ENCODE assay signal across 8 cellular contexts in genomic region chr4:76148142-76148849, GRCh38. TPM values are rescaled to one million over a fixed set of nuclear protein-coding genes. Genes with fewer than 3 reads are reported as not detected.
DNase-seq lines count a peak whose midpoint lies in the region; ATAC-seq and TF ChIP-seq lines count a peak whose summit lies in the region.

A gene with protein sequence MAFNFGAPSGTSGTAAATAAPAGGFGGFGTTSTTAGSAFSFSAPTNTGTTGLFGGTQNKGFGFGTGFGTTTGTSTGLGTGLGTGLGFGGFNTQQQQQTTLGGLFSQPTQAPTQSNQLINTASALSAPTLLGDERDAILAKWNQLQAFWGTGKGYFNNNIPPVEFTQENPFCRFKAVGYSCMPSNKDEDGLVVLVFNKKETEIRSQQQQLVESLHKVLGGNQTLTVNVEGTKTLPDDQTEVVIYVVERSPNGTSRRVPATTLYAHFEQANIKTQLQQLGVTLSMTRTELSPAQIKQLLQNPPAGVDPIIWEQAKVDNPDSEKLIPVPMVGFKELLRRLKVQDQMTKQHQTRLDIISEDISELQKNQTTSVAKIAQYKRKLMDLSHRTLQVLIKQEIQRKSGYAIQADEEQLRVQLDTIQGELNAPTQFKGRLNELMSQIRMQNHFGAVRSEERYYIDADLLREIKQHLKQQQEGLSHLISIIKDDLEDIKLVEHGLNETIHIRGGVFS (minus strand): TSS chr4:76148397. CDS start chr4:76148374, 23 bp downstream.

- peak; percentile 96 for ATAC-seq in GM23338
- ATAC-seq in naive B cell (ENCODE audit: low read depth in 2 of 2), result peak; percentile 97 to 98
- ATAC-seq in stimulated activated memory B cell treated with anti-CD40 and anti-IgM and Interleukin-4, amounts not matched to agents 10 μg/mL and 1 μg/mL and 100 μg/mL, for 72 hours, result peak; percentile 100

- H3K9me2 ChIP-seq in DOHH2 (replicated peaks; ENCODE audit: control insufficient read depth, low read length), result no peaks in the 10 kb centered on the region
- H3K9me2 ChIP-seq in GM23338 (ENCODE audit: insufficient read depth), result no peaks in the 10 kb centered on the region

- H3K27ac Mint-ChIP-seq in GM23338, result peak within 1 kb of the TSS; percentile 98
- peak within 1 kb of the TSS; percentile 93 to 99 (median 96) for H3K27ac Mint-ChIP-seq in naive B cell
- peak within 1 kb of the TSS; percentile 89 for H3K27ac Mint-ChIP-seq in stimulated activated memory B cell treated with anti-CD40 and anti-IgM and Interleukin-4, amounts not matched to agents 10 μg/mL and 1 μg/mL and 100 μg/mL, for 72 hours

- H3K36me3 Mint-ChIP-seq in GM23338 (ENCODE audit: low read depth), result peaks cover 15% of the 10 kb centered on the region
- H3K36me3 Mint-ChIP-seq in naive B cell, result no peaks in the 10 kb centered on the region
- H3K36me3 Mint-ChIP-seq in stimulated activated memory B cell treated with anti-CD40 and anti-IgM and Interleukin-4, amounts not matched to agents 10 μg/mL and 1 μg/mL and 100 μg/mL, for 72 hours, result peaks cover 13% of the 10 kb centered on the region

- H3K4me1 Mint-ChIP-seq in GM23338 (peaks cover 25% of the 10 kb centered on the region), naive B cell (peaks cover 6 to 41% (median 20%) of the 10 kb centered on the region in 3 donors)
- peaks cover 19% of the 10 kb centered on the region for H3K4me1 Mint-ChIP-seq in stimulated activated memory B cell treated with anti-CD40 and anti-IgM and Interleukin-4, amounts not matched to agents 10 μg/mL and 1 μg/mL and 100 μg/mL, for 72 hours

- H3K4me1 ChIP-seq in DOHH2 (ENCODE audit: control insufficient read depth, low read length), result peaks cover 21% of the 10 kb centered on the region
- H3K4me1 ChIP-seq in GM23338 (ENCODE audit: insufficient read depth), result peaks cover 20% of the 10 kb centered on the region; the same call in 1 of the 2 replicates

- H3K4me2 ChIP-seq in DOHH2 (ENCODE audit: low read length) (peak within 1 kb of the TSS; percentile 87), GM23338 (peak within 1 kb of the TSS; percentile 96)

- H3K4me3 ChIP-seq in DOHH2 (ENCODE audit: low read length) (peak within 1 kb of the TSS; percentile 90), GM23338 (peak within 1 kb of the TSS; percentile 92)

- H3K9me3 ChIP-seq in DOHH2 (ENCODE audit: control insufficient read depth, insufficient read depth, low read length), result no peaks in the 10 kb centered on the region

- H3K4me3 Mint-ChIP-seq in GM23338 (peak within 1 kb of the TSS; percentile 99), naive B cell (peak within 1 kb of the TSS; percentile 91 to 100 (median 99))
- H3K4me3 Mint-ChIP-seq in stimulated activated memory B cell treated with anti-CD40 and anti-IgM and Interleukin-4, amounts not matched to agents 10 μg/mL and 1 μg/mL and 100 μg/mL, for 72 hours, result peak within 1 kb of the TSS; percentile 92

- H3K27me3 ChIP-seq in DOHH2 (ENCODE audit: control insufficient read depth, low read length), result no peaks in the 10 kb centered on the region
- H3K27me3 ChIP-seq in GM23338 (ENCODE audit: insufficient read depth), result no peaks in the 10 kb centered on the region

- peaks cover 23% of the 10 kb centered on the region for H3K36me3 ChIP-seq in DOHH2 (ENCODE audit: control insufficient read depth, low read length)
- peaks cover 9% of the 10 kb centered on the region; the same call in 1 of the 2 replicates for H3K36me3 ChIP-seq in GM23338 (ENCODE audit: insufficient read depth)

- DNase-seq in GM23338 (ENCODE audit: low spot score), result peak; percentile 98
- DNase-seq in LHCN-M2 (ENCODE audit: low read depth), result peak; percentile 91
- DNase-seq in RPMI8226, result peak; percentile 93
- DNase-seq in activated T-helper 1 cell treated with anti-CD3 and anti-CD28 coated beads, Interleukin-2, amount 50 U/mL, for 16 hours (ENCODE audit: low read depth in 1 of 2, low spot score in 1 of 2), result peak; percentile 90
- DNase-seq in fibroblast of gingiva (ENCODE audit: low read depth), result peak; percentile 93
- DNase-seq in naive B cell, result peak; percentile 90

- TF ChIP-seq CTCF in DOHH2 (IDR thresholded peaks at IDR 0.05; ENCODE audit: low read depth, low read length, poor library complexity, severe bottlenecking), result no peak
- no peak; a peak in 1 of 4 replicates for TF ChIP-seq CTCF in GM23338 (conservative IDR thresholded peaks at IDR 0.05; ENCODE audit: low read depth in 2 of 2)

- H3K9me3 Mint-ChIP-seq in GM23338, result no peaks in the 10 kb centered on the region
- H3K9me3 Mint-ChIP-seq in naive B cell, result no peaks in the 10 kb centered on the region
- no peaks in the 10 kb centered on the region for H3K9me3 Mint-ChIP-seq in stimulated activated memory B cell treated with anti-CD40 and anti-IgM and Interleukin-4, amounts not matched to agents 10 μg/mL and 1 μg/mL and 100 μg/mL, for 72 hours

- H3F3A ChIP-seq in DOHH2 (ENCODE audit: control insufficient read depth, insufficient read depth), result no peaks in the 10 kb centered on the region; the same call in 1 of the 2 replicates
- H3F3A ChIP-seq in GM23338 (replicated peaks; ENCODE audit: low read depth), result no peaks in the 10 kb centered on the region

- H4K20me1 ChIP-seq in DOHH2 (ENCODE audit: control insufficient read depth, insufficient read depth, low read depth, low read length) (peaks cover 13% of the 10 kb centered on the region; the same call in 1 of the 2 replicates), GM23338 (replicated peaks; ENCODE audit: insufficient read depth) (peaks cover 14% of the 10 kb centered on the region; the same call in 1 of the 2 replicates)

- H3K79me2 ChIP-seq in DOHH2 (ENCODE audit: control insufficient read depth, low read length), result peaks cover 61% of the 10 kb centered on the region
- peaks cover 53% of the 10 kb centered on the region for H3K79me2 ChIP-seq in GM23338 (replicated peaks; ENCODE audit: insufficient read depth)

- H3K27me3 Mint-ChIP-seq in GM23338 (ENCODE audit: insufficient read depth, low read depth, poor library complexity) (peaks cover 4% of the 10 kb centered on the region), naive B cell (no peaks in the 10 kb centered on the region)
- no peaks in the 10 kb centered on the region for H3K27me3 Mint-ChIP-seq in stimulated activated memory B cell treated with anti-CD40 and anti-IgM and Interleukin-4, amounts not matched to agents 10 μg/mL and 1 μg/mL and 100 μg/mL, for 72 hours

- H3K27ac ChIP-seq in DOHH2 (ENCODE audit: low read depth, low read length) (peak within 1 kb of the TSS; percentile 33), GM23338 (ENCODE audit: low read depth) (peak within 1 kb of the TSS; percentile 98)

- H2AFZ ChIP-seq in GM23338, result peak within 1 kb of the TSS; percentile 86

TF ChIP-seq in GM23338, 12 proteins besides CTCF, POLR2A, EP300 and RAD21:
- no peak for TF ChIP-seq ZNF331 (CRISPR knock-in tag; IDR thresholded peaks at IDR 0.05; ENCODE audit: low read depth)
- TF ChIP-seq ZNF114 (CRISPR knock-in tag; IDR thresholded peaks at IDR 0.05), result 0 out of 2 replicates have a peak, but pooled peaks have one; percentile 43
- TF ChIP-seq EZH2phosphoT487 (IDR thresholded peaks at IDR 0.05; ENCODE audit: unreplicated experiment), result no peak
- TF ChIP-seq EZH2 (IDR thresholded peaks at IDR 0.05; ENCODE audit: low read depth, unreplicated experiment), result no peak
- TF ChIP-seq ETS1 (IDR thresholded peaks at IDR 0.05), result peak; percentile 70
- peak; percentile 85 for TF ChIP-seq POLR2AphosphoS5 (IDR thresholded peaks at IDR 0.05; ENCODE audit: low read depth)
- peak; percentile 92 for TF ChIP-seq CREB1 (CRISPR knock-in tag; IDR thresholded peaks at IDR 0.05; ENCODE audit: low read depth)

RNA-seq across cellular contexts. Expression of the gene that starts here (rescaled TPM):
- total RNA-seq in GM23338 (2014; rRNA removed; shearing (Covaris generic)), result 117 and 118 TPM in 2 replicates
- polyA plus RNA-seq in GM23338 (2016; fragmentation: Nextera tagmentation; extraction: Ambion mirVana), result 86.6 and 97.8 TPM in 2 replicates
- total RNA-seq in LHCN-M2 (2014; rRNA removed), result 42.4 and 48.2 TPM in 2 replicates
- polyA plus RNA-seq in LHCN-M2 (2012), result 12.3 TPM
- 10 to 100 TPM; 23.9 to 43.5 (median 37.3) TPM for polyA plus RNA-seq in naive B cell (ENCODE audit: low read depth in 6 of 6)

Comparison
In these comparisons a context has a peak if more than half of its experiments do, and no peak if none do; other contexts are left out.
1. Peak in every context shown above with its lines: DNase-seq, ATAC-seq, H3K4me3 ChIP-seq and H3K27ac ChIP-seq.